In the genomic region with DNA sequence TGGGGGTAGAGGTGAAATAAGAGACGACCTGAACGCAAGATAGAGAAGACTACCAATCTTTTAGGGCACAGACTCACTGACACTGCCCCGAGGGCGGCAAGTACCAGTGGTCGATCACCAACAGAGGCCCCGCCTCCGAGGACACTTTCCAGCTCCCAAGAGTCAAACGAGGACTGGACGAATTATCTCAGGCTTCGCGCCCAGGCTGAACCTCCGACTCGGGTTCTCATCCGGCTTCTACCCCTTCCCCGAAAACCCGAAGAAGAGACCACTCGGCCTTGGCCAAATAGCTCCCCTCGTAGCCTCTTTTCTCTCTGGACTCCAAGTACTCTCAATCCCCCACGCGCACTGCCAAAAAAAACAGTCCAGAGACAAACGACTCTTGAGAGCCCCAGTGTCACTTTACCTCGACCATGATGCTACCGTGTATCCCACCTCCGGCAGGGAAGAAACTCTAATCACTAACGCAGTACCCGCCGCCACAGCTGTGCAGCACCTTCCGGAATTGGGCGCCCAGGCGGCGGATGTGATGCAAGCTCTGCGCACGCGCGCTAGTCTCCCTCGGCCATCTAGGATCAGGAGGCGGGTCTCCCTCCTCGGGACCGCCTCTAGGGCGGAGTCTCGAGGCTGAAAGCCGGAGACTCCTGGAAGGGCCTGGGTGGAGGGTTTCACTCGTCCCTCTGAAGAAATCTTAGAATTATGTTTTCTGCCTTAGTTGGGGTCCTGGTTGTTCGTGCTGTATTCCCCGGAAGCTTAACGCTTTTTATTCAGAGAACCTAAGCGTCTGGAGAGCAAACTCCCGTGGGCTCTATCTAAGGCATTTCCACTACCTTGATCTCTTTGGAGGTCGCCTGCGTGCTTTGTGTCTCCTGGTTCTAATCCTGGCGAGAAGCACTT, we compare ENCODE assay signal across 1 cellular context.
TF ChIP-seq lines count a peak whose summit lies in the region.

A gene (minus strand): TSS at position 507 of the 897 bp plus-strand sequence. CDS start 92 bp downstream, at position 415.

TF ChIP-seq in HepG2, 621 proteins besides CTCF, POLR2A, EP300 and RAD21 (continued from another document and continues in another):
- TF ChIP-seq, protein P1, sequence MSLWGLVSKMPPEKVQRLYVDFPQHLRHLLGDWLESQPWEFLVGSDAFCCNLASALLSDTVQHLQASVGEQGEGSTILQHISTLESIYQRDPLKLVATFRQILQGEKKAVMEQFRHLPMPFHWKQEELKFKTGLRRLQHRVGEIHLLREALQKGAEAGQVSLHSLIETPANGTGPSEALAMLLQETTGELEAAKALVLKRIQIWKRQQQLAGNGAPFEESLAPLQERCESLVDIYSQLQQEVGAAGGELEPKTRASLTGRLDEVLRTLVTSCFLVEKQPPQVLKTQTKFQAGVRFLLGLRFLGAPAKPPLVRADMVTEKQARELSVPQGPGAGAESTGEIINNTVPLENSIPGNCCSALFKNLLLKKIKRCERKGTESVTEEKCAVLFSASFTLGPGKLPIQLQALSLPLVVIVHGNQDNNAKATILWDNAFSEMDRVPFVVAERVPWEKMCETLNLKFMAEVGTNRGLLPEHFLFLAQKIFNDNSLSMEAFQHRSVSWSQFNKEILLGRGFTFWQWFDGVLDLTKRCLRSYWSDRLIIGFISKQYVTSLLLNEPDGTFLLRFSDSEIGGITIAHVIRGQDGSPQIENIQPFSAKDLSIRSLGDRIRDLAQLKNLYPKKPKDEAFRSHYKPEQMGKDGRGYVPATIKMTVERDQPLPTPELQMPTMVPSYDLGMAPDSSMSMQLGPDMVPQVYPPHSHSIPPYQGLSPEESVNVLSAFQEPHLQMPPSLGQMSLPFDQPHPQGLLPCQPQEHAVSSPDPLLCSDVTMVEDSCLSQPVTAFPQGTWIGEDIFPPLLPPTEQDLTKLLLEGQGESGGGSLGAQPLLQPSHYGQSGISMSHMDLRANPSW (CRISPR knock-in tag; IDR thresholded peaks at IDR 0.05; ENCODE audit: borderline replicate concordance) = no peak
- TF ChIP-seq, protein P2, sequence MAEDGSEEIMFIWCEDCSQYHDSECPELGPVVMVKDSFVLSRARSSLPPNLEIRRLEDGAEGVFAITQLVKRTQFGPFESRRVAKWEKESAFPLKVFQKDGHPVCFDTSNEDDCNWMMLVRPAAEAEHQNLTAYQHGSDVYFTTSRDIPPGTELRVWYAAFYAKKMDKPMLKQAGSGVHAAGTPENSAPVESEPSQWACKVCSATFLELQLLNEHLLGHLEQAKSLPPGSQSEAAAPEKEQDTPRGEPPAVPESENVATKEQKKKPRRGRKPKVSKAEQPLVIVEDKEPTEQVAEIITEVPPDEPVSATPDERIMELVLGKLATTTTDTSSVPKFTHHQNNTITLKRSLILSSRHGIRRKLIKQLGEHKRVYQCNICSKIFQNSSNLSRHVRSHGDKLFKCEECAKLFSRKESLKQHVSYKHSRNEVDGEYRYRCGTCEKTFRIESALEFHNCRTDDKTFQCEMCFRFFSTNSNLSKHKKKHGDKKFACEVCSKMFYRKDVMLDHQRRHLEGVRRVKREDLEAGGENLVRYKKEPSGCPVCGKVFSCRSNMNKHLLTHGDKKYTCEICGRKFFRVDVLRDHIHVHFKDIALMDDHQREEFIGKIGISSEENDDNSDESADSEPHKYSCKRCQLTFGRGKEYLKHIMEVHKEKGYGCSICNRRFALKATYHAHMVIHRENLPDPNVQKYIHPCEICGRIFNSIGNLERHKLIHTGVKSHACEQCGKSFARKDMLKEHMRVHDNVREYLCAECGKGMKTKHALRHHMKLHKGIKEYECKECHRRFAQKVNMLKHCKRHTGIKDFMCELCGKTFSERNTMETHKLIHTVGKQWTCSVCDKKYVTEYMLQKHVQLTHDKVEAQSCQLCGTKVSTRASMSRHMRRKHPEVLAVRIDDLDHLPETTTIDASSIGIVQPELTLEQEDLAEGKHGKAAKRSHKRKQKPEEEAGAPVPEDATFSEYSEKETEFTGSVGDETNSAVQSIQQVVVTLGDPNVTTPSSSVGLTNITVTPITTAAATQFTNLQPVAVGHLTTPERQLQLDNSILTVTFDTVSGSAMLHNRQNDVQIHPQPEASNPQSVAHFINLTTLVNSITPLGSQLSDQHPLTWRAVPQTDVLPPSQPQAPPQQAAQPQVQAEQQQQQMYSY (CRISPR knock-in tag; IDR thresholded peaks at IDR 0.05) = no peak
- TF ChIP-seq, protein P3, sequence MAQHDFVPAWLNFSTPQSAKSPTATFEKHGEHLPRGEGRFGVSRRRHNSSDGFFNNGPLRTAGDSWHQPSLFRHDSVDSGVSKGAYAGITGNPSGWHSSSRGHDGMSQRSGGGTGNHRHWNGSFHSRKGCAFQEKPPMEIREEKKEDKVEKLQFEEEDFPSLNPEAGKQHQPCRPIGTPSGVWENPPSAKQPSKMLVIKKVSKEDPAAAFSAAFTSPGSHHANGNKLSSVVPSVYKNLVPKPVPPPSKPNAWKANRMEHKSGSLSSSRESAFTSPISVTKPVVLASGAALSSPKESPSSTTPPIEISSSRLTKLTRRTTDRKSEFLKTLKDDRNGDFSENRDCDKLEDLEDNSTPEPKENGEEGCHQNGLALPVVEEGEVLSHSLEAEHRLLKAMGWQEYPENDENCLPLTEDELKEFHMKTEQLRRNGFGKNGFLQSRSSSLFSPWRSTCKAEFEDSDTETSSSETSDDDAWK (CRISPR knock-in tag; IDR thresholded peaks at IDR 0.05) = no peak
- TF ChIP-seq SSRP1 (CRISPR knock-in tag; IDR thresholded peaks at IDR 0.05) (no peak), ERF (CRISPR knock-in tag; IDR thresholded peaks at IDR 0.05) (no peak), TGIF2 (CRISPR knock-in tag; IDR thresholded peaks at IDR 0.05) (no peak; the same call in 1 of the 2 replicates), ZBTB38 (CRISPR knock-in tag; IDR thresholded peaks at IDR 0.05) (no peak), MBNL3 (CRISPR knock-in tag; conservative IDR thresholded peaks at IDR 0.05) (no peak), ZNF44 (CRISPR knock-in tag; IDR thresholded peaks at IDR 0.05) (peak; percentile 58; the same call in 1 of the 2 replicates), FOXK2 (IDR thresholded peaks at IDR 0.05) (no peak), ZSCAN12 (CRISPR knock-in tag; IDR thresholded peaks at IDR 0.05) (no peak), RCOR2 (CRISPR knock-in tag; IDR thresholded peaks at IDR 0.05) (no peak), ZNF775 (CRISPR knock-in tag; IDR thresholded peaks at IDR 0.05; ENCODE audit: borderline replicate concordance) (no peak), NFYB (CRISPR knock-in tag; IDR thresholded peaks at IDR 0.05) (no peak), ZNF816 (CRISPR knock-in tag; IDR thresholded peaks at IDR 0.05; ENCODE audit: borderline replicate concordance) (no peak), ZNF484 (CRISPR knock-in tag; IDR thresholded peaks at IDR 0.05; ENCODE audit: borderline replicate concordance, low read depth) (no peak), AGO2 (optimal IDR thresholded peaks at IDR 0.05; ENCODE audit: low read depth, low read length) (no peak), IKZF4 (CRISPR knock-in tag; IDR thresholded peaks at IDR 0.05; ENCODE audit: borderline replicate concordance, low read depth, not compliant biosample characterization) (no peak), CHD2 (IDR thresholded peaks at IDR 0.05; ENCODE audit: low read depth, low read length) (no peak), SAP130 (CRISPR knock-in tag; IDR thresholded peaks at IDR 0.05; ENCODE audit: low read depth) (peak; percentile 91), MBD4 (IDR thresholded peaks at IDR 0.05; ENCODE audit: borderline replicate concordance, low read length) (no peak), ZBTB42 (CRISPR knock-in tag; IDR thresholded peaks at IDR 0.05) (peak; percentile 96; the same call in 1 of the 2 replicates), RFX5 (IDR thresholded peaks at IDR 0.05; ENCODE audit: low read depth, low read length) (no peak), PPARG (CRISPR knock-in tag; conservative IDR thresholded peaks at IDR 0.05) (no peak), ARNT (IDR thresholded peaks at IDR 0.05) (no peak), ZNF34 (CRISPR knock-in tag; IDR thresholded peaks at IDR 0.05; ENCODE audit: borderline replicate concordance) (no peak), ZNF589 (CRISPR knock-in tag; conservative IDR thresholded peaks at IDR 0.05) (no peak), ZNF7 (CRISPR knock-in tag; IDR thresholded peaks at IDR 0.05) (no peak), CREB1 (IDR thresholded peaks at IDR 0.05) (no peak), CREB1 (CRISPR knock-in tag; IDR thresholded peaks at IDR 0.05) (peak; percentile 90), NFE2L2 (IDR thresholded peaks at IDR 0.05; ENCODE audit: low read length) (no peak), ZNF644 (CRISPR knock-in tag; IDR thresholded peaks at IDR 0.05; ENCODE audit: low read depth) (no peak), ZSCAN25 (CRISPR knock-in tag; IDR thresholded peaks at IDR 0.05) (peak; percentile 31; the same call in 1 of the 2 replicates), ZNF496 (CRISPR knock-in tag; IDR thresholded peaks at IDR 0.05; ENCODE audit: insufficient replicate concordance) (no peak), ZNF251 (CRISPR knock-in tag; IDR thresholded peaks at IDR 0.05) (no peak), KDM5A (IDR thresholded peaks at IDR 0.05; ENCODE audit: borderline replicate concordance, low read length) (peak; percentile 79; the same call in 1 of the 2 replicates), ZBTB3 (CRISPR knock-in tag; IDR thresholded peaks at IDR 0.05; ENCODE audit: borderline replicate concordance, low read depth) (no peak), POLR2AphosphoS5 (IDR thresholded peaks at IDR 0.05; ENCODE audit: low read depth, low read length) (peak; percentile 88), JARID2 (CRISPR knock-in tag; IDR thresholded peaks at IDR 0.05; ENCODE audit: insufficient replicate concordance) (no peak), HMG20B (CRISPR knock-in tag; conservative IDR thresholded peaks at IDR 0.05) (no peak), KAT7 (CRISPR knock-in tag; IDR thresholded peaks at IDR 0.05; ENCODE audit: borderline replicate concordance) (no peak), SOX13 (IDR thresholded peaks at IDR 0.05) (no peak), SOX13 (CRISPR knock-in tag; conservative IDR thresholded peaks at IDR 0.05 in 1 of 2, IDR thresholded peaks at IDR 0.05 in 1 of 2) (peak in 1 of 2 experiments; percentile 14; a peak in 1 of 4 replicates), CEBPG (CRISPR knock-in tag; IDR thresholded peaks at IDR 0.05) (peak; percentile 95), SIX4 (CRISPR knock-in tag; IDR thresholded peaks at IDR 0.05) (no peak), ZNF616 (CRISPR knock-in tag; IDR thresholded peaks at IDR 0.05; ENCODE audit: low read depth) (no peak)
- TF ChIP-seq, protein P4, sequence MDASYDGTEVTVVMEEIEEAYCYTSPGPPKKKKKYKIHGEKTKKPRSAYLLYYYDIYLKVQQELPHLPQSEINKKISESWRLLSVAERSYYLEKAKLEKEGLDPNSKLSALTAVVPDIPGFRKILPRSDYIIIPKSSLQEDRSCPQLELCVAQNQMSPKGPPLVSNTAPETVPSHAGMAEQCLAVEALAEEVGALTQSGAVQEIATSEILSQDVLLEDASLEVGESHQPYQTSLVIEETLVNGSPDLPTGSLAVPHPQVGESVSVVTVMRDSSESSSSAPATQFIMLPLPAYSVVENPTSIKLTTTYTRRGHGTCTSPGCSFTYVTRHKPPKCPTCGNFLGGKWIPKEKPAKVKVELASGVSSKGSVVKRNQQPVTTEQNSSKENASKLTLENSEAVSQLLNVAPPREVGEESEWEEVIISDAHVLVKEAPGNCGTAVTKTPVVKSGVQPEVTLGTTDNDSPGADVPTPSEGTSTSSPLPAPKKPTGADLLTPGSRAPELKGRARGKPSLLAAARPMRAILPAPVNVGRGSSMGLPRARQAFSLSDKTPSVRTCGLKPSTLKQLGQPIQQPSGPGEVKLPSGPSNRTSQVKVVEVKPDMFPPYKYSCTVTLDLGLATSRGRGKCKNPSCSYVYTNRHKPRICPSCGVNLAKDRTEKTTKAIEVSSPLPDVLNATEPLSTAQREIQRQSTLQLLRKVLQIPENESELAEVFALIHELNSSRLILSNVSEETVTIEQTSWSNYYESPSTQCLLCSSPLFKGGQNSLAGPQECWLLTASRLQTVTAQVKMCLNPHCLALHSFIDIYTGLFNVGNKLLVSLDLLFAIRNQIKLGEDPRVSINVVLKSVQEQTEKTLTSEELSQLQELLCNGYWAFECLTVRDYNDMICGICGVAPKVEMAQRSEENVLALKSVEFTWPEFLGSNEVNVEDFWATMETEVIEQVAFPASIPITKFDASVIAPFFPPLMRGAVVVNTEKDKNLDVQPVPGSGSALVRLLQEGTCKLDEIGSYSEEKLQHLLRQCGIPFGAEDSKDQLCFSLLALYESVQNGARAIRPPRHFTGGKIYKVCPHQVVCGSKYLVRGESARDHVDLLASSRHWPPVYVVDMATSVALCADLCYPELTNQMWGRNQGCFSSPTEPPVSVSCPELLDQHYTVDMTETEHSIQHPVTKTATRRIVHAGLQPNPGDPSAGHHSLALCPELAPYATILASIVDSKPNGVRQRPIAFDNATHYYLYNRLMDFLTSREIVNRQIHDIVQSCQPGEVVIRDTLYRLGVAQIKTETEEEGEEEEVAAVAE (CRISPR knock-in tag; IDR thresholded peaks at IDR 0.05; ENCODE audit: borderline replicate concordance) = no peak
- TF ChIP-seq, protein P5, sequence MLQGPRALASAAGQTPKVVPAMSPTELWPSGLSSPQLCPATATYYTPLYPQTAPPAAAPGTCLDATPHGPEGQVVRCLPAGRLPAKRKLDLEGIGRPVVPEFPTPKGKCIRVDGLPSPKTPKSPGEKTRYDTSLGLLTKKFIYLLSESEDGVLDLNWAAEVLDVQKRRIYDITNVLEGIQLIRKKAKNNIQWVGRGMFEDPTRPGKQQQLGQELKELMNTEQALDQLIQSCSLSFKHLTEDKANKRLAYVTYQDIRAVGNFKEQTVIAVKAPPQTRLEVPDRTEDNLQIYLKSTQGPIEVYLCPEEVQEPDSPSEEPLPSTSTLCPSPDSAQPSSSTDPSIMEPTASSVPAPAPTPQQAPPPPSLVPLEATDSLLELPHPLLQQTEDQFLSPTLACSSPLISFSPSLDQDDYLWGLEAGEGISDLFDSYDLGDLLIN (CRISPR knock-in tag; IDR thresholded peaks at IDR 0.05; ENCODE audit: borderline replicate concordance) = no peak
- TF ChIP-seq, protein P6, sequence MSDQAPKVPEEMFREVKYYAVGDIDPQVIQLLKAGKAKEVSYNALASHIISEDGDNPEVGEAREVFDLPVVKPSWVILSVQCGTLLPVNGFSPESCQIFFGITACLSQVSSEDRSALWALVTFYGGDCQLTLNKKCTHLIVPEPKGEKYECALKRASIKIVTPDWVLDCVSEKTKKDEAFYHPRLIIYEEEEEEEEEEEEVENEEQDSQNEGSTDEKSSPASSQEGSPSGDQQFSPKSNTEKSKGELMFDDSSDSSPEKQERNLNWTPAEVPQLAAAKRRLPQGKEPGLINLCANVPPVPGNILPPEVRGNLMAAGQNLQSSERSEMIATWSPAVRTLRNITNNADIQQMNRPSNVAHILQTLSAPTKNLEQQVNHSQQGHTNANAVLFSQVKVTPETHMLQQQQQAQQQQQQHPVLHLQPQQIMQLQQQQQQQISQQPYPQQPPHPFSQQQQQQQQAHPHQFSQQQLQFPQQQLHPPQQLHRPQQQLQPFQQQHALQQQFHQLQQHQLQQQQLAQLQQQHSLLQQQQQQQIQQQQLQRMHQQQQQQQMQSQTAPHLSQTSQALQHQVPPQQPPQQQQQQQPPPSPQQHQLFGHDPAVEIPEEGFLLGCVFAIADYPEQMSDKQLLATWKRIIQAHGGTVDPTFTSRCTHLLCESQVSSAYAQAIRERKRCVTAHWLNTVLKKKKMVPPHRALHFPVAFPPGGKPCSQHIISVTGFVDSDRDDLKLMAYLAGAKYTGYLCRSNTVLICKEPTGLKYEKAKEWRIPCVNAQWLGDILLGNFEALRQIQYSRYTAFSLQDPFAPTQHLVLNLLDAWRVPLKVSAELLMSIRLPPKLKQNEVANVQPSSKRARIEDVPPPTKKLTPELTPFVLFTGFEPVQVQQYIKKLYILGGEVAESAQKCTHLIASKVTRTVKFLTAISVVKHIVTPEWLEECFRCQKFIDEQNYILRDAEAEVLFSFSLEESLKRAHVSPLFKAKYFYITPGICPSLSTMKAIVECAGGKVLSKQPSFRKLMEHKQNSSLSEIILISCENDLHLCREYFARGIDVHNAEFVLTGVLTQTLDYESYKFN (CRISPR knock-in tag; conservative IDR thresholded peaks at IDR 0.05) = no peak
